ENCODE assay signal across 25 cellular contexts in the genomic region with DNA sequence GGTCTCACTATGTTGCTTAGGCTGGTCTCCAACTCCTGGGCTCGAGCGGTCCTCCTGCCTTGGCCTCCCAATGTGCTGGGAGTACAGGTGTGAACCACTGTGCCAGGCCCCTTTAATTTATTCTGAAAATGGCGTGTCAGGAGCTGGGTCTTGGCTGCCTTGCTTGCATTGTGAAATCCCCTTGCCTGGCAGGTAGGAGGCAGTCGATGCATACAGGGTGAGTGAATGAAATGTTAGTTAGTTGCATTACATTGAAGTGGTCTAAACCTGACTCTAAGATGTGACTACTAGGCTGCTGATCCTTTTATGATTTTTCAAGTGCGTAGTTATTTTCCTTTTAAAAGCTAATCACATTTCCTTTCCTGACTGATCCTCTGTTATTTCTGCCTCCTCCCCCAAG. TPM values are rescaled to one million over a fixed set of nuclear protein-coding genes. Genes with fewer than 3 reads are reported as not detected.
DNase-seq lines count a peak whose midpoint lies in the region; ATAC-seq and TF ChIP-seq lines count a peak whose summit lies in the region.
"Had no signal": no experiment of that assay in that cellular context is flagged by ENCODE, and none has a peak within 500 bp of the region (broad histone marks: within the 10 kb centered on the region; RNA-seq: fewer than 3 reads in every experiment).

No MANE protein-coding gene starts in this region.

- H3K27me3 Mint-ChIP-seq in osteocyte (ENCODE audit: unreplicated experiment) = no peaks in the 10 kb centered on the region
- H3K27me3 Mint-ChIP-seq: activated naive CD8-positive, alpha-beta T cell treated with anti-CD3 and anti-CD28 coated beads, Interleukin-2, amount 50 U/mL, for 24 hours had no signal

- H3K4me3 ChIP-seq in left ventricle myocardium inferior (no peak overlapping the region), heart right ventricle (no peak overlapping the region), WERI-Rb-1 (ENCODE audit: low read depth, low read length) (no peak overlapping the region), suprapubic skin (no peak overlapping the region)
- H3K4me3 ChIP-seq: body of pancreas, upper lobe of right lung had no signal

- no peaks in the 10 kb centered on the region for H3K27me3 ChIP-seq in left ventricle myocardium inferior (ENCODE audit: low read depth)
- H3K27me3 ChIP-seq in heart right ventricle = no peaks in the 10 kb centered on the region
- H3K27me3 ChIP-seq in WERI-Rb-1 (ENCODE audit: insufficient read depth, low read depth, severe bottlenecking) = no peaks in the 10 kb centered on the region
- H3K27me3 ChIP-seq in foreskin keratinocyte = no peaks in the 10 kb centered on the region
- no peaks in the 10 kb centered on the region for H3K27me3 ChIP-seq in suprapubic skin
- H3K27me3 ChIP-seq: body of pancreas, upper lobe of right lung had no signal

- CTCF ChIA-PET in GM10248 (lab: Yijun Ruan, JAX) = interaction anchor here (1.0 to 12.4 kb wide), 6 partner anchors 18 to 74 kb away, joined by 3 to 134 read pairs (median 6); no protein-coding TSS in a partner anchor

- DNase-seq in left ventricle myocardium inferior = no peak
- DNase-seq in heart right ventricle = no peak
- no peak for DNase-seq in WERI-Rb-1
- no peak for DNase-seq in foreskin keratinocyte
- no peak for DNase-seq in suprapubic skin (ENCODE audit: low spot score in 2 of 2)
- DNase-seq in GM10248 (ENCODE audit: extremely low spot score) = no peak
- no peak for DNase-seq in osteocyte (ENCODE audit: extremely low spot score, unreplicated experiment)
- DNase-seq: 8988T; activated CD4-positive, alpha-beta memory T cell treated with anti-CD3 and anti-CD28 coated beads for 36 hours; activated CD4-positive, CD25-positive, alpha-beta regulatory T cell; activated gamma-delta T cell; activated naive CD8-positive, alpha-beta T cell treated with anti-CD3 and anti-CD28 coated beads, Interleukin-2, amount 50 U/mL, for 24 hours; activated T-cell treated with anti-CD3 and anti-CD28 coated beads for 4 hours; body of pancreas; left colon; natural killer cell; NCI-H1694; NCI-H2171 treated with DMSO at 0.1 percent for 48 hours; NCI-H526 treated with DMSO at 0.1 percent for 48 hours; posterior cingulate gyrus; RPMI8226; SK-N-SH; upper lobe of right lung had no signal

- H3K4me3 Mint-ChIP-seq in osteocyte (ENCODE audit: unreplicated experiment) = no peak overlapping the region
- H3K4me3 Mint-ChIP-seq: activated CD4-positive, alpha-beta memory T cell treated with anti-CD3 and anti-CD28 coated beads for 36 hours; activated naive CD8-positive, alpha-beta T cell treated with anti-CD3 and anti-CD28 coated beads, Interleukin-2, amount 50 U/mL, for 24 hours; mesothelial cell of epicardium; natural killer cell had no signal

- TF ChIP-seq EP300 in suprapubic skin (IDR thresholded peaks at IDR 0.05) = no peak

- no peaks in the 10 kb centered on the region for H3K36me3 ChIP-seq in left ventricle myocardium inferior
- no peaks in the 10 kb centered on the region for H3K36me3 ChIP-seq in heart right ventricle
- H3K36me3 ChIP-seq in WERI-Rb-1 = no peaks in the 10 kb centered on the region
- H3K36me3 ChIP-seq in suprapubic skin = no peaks in the 10 kb centered on the region
- H3K36me3 ChIP-seq: upper lobe of right lung had no signal

- H3K27ac ChIP-seq in left ventricle myocardium inferior (replicated peaks) = peak overlapping the region; percentile 59
- peak overlapping the region in 5 of 10 donors; percentile 15 to 69 (median 58) for H3K27ac ChIP-seq in heart right ventricle
- H3K27ac ChIP-seq in WERI-Rb-1 = no peak overlapping the region
- H3K27ac ChIP-seq in foreskin keratinocyte = no peak overlapping the region
- peak overlapping the region; percentile 2 for H3K27ac ChIP-seq in suprapubic skin
- H3K27ac ChIP-seq: body of pancreas, upper lobe of right lung had no signal

- no peaks in the 10 kb centered on the region for H3K36me3 Mint-ChIP-seq in osteocyte (ENCODE audit: unreplicated experiment)
- H3K36me3 Mint-ChIP-seq: activated CD4-positive, alpha-beta memory T cell treated with anti-CD3 and anti-CD28 coated beads for 36 hours; mesothelial cell of epicardium; natural killer cell had no signal

- no peak overlapping the region for H3K27ac Mint-ChIP-seq in osteocyte (ENCODE audit: unreplicated experiment)
- H3K27ac Mint-ChIP-seq: activated CD4-positive, alpha-beta memory T cell treated with anti-CD3 and anti-CD28 coated beads for 36 hours; activated naive CD8-positive, alpha-beta T cell treated with anti-CD3 and anti-CD28 coated beads, Interleukin-2, amount 50 U/mL, for 24 hours; mesothelial cell of epicardium; natural killer cell had no signal

- intact Hi-C loops in left ventricle myocardium inferior (cut with micrococcal nuclease) (no loop called here), heart right ventricle (cut with DNase I) (loop anchor here in 1 of 10 donors (5.0 kb wide), 1 partner anchor 40 kb away; no protein-coding TSS in a partner anchor)

- TF ChIP-seq POLR2A in suprapubic skin (IDR thresholded peaks at IDR 0.05) = no peak

- TF ChIP-seq CTCF in left ventricle myocardium inferior (IDR thresholded peaks at IDR 0.05; ENCODE audit: borderline replicate concordance) (no peak), heart right ventricle (IDR thresholded peaks at IDR 0.05) (no peak), WERI-Rb-1 (IDR thresholded peaks at IDR 0.05; ENCODE audit: low read depth, low read length) (0 out of 2 replicates have a peak, but pooled peaks have one; percentile 9), foreskin keratinocyte (conservative IDR thresholded peaks at IDR 0.05) (peak; percentile 30), suprapubic skin (IDR thresholded peaks at IDR 0.05) (no peak), GM10248 (IDR thresholded peaks at IDR 0.05; ENCODE audit: control extremely low read depth, extremely low read depth, low read depth, missing control alignments) (no peak), osteocyte (IDR thresholded peaks at IDR 0.05) (no peak)

- peaks cover 4% of the 10 kb centered on the region for H3K4me1 Mint-ChIP-seq in osteocyte (ENCODE audit: unreplicated experiment)

- POLR2A ChIA-PET in GM10248 (lab: Yijun Ruan, JAX) = interaction anchor here (0.5 to 2.3 kb wide), 2 partner anchors 40 to 114 kb away, joined by 4 to 18 read pairs; no protein-coding TSS in a partner anchor

- H3K4me1 ChIP-seq in left ventricle myocardium inferior (peaks cover 66% of the 10 kb centered on the region), heart right ventricle (peaks cover 0 to 45% (median 30%) of the 10 kb centered on the region in 9 donors), foreskin keratinocyte (no peaks in the 10 kb centered on the region), suprapubic skin (peaks cover 7% of the 10 kb centered on the region)
- H3K4me1 ChIP-seq: body of pancreas had no signal

- ATAC-seq in heart right ventricle (no peak), foreskin keratinocyte (no peak), HG02870 (IDR thresholded peaks at IDR 0.05; ENCODE audit: unreplicated experiment) (no peak)
- ATAC-seq: activated naive CD8-positive, alpha-beta T cell treated with anti-CD3 and anti-CD28 coated beads, Interleukin-2, amount 50 U/mL, for 24 hours; body of pancreas; left colon; natural killer cell; upper lobe of right lung had no signal

- H3K9me3 ChIP-seq in left ventricle myocardium inferior (replicated peaks) = no peaks in the 10 kb centered on the region
- no peaks in the 10 kb centered on the region for H3K9me3 ChIP-seq in heart right ventricle
- H3K9me3 ChIP-seq in WERI-Rb-1 (ENCODE audit: severe bottlenecking) = no peaks in the 10 kb centered on the region
- no peaks in the 10 kb centered on the region for H3K9me3 ChIP-seq in suprapubic skin
- H3K9me3 ChIP-seq: body of pancreas, SK-N-SH, upper lobe of right lung had no signal

- no peaks in the 10 kb centered on the region for H3K9me3 Mint-ChIP-seq in osteocyte (ENCODE audit: unreplicated experiment)
- H3K9me3 Mint-ChIP-seq: activated CD4-positive, alpha-beta memory T cell treated with anti-CD3 and anti-CD28 coated beads for 36 hours; activated naive CD8-positive, alpha-beta T cell treated with anti-CD3 and anti-CD28 coated beads, Interleukin-2, amount 50 U/mL, for 24 hours; mesothelial cell of epicardium; natural killer cell had no signal

- 85 to 86% methylated on average over 5 of the region's 5 CpGs for WGBS in heart right ventricle, 2 donors
- 73% methylated on average over 5 of the region's 5 CpGs for WGBS in suprapubic skin

RNA-seq across cellular contexts. Expression of a gene that starts 42.9 kb away (rescaled TPM):
- total RNA-seq in left ventricle myocardium inferior (155 TPM), heart right ventricle (100 to 1,000 TPM in 4 of 10 donors, 10 to 100 TPM in 6; 53.9 to 201 (median 92.3) TPM), foreskin keratinocyte (13.9 and 16.8 TPM in 2 replicates), suprapubic skin (10 to 100 TPM in 3 of 4 donors, 1 to 10 TPM in 1; 9.7 to 17.8 (median 13.3) TPM), osteocyte (4.4 and 5.4 TPM in 2 replicates)
- polyA plus RNA-seq in heart right ventricle (10 to 100 TPM; 46.7 to 69.9 TPM), foreskin keratinocyte (13.9 and 15.1 TPM in 2 replicates)

Comparison
In these comparisons a context has a peak if more than half of its experiments do, and no peak if none do; other contexts are left out.
1. H3K27ac ChIP-seq: peak in left ventricle myocardium inferior (single experiment) and suprapubic skin (single experiment); none in WERI-Rb-1 (single experiment) and foreskin keratinocyte (single experiment).
2. CTCF ChIP-seq: peak in WERI-Rb-1 (single experiment) and foreskin keratinocyte (single experiment); none in left ventricle myocardium inferior (single experiment), heart right ventricle (0 of 9), suprapubic skin (0 of 2), GM10248 (single experiment) and osteocyte (single experiment).